ENCODE assay signal across 18 cellular contexts in the genomic region with DNA sequence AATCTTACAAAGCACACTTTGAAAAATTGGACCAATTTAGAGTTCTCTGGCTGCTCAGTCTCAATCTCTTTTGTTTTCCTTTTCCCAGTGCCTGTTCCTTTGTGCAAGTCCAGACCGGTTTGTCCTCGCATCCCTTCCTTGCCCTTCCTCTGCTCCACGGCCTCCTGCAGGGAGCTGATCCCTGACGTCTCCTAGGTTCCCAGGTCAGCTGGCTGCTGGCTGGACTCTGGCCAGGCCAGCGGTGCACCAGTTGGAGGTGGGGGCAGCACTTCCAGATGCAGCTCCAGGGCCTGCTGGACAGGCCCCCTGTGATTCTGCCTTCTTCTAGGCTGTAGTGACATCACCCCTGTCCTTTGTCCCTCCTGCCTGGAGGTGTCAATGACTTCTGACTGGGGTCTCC. TPM values are rescaled to one million over a fixed set of nuclear protein-coding genes. Genes with fewer than 3 reads are reported as not detected.
DNase-seq lines count a peak whose midpoint lies in the region; FAIRE-seq and TF ChIP-seq lines count a peak whose summit lies in the region.
"Had no signal": no experiment of that assay in that cellular context is flagged by ENCODE, and none has a peak within 500 bp of the region (broad histone marks: within the 10 kb centered on the region; RNA-seq: fewer than 3 reads in every experiment).

No MANE protein-coding gene starts in this region.

- no peak overlapping the region for H2BK12ac ChIP-seq in H1 (ENCODE audit: low read depth, low read length)

- TF ChIP-seq POLR2A in H1 (IDR thresholded peaks at IDR 0.05; ENCODE audit: control extremely low read depth in 1 of 2, low read depth in 2 of 2, low read length in 2 of 2): no peak
- TF ChIP-seq POLR2A in transverse colon (IDR thresholded peaks at IDR 0.05): no peak
- TF ChIP-seq POLR2A in tibial nerve (IDR thresholded peaks at IDR 0.05): no peak

- 61% methylated on average over 5 of the region's 5 CpGs; no CpG with 5 or more reads in 1 of the 2 experiments for WGBS in H1 (ENCODE audit: extremely low coverage in 1 of 2, insufficient coverage in 1 of 2, insufficient read length in 1 of 2, insufficient replicate concordance in 2 of 2, low coverage in 1 of 2, low lambda C conversion rate in 2 of 2, missing lambda C conversion rate in 1 of 2), 2 experiments
- 74% methylated on average over 5 of the region's 5 CpGs; no CpG with 5 or more reads in 1 of the 2 donors for WGBS in transverse colon (ENCODE audit: low coverage in 1 of 2), 2 donors
- 30 to 64% methylated on average over 5 of the region's 5 CpGs for WGBS in tibial nerve, 2 donors

- H3K14ac ChIP-seq in H1 (ENCODE audit: insufficient read length): no peak overlapping the region

- H3K4ac ChIP-seq in H1 (replicated peaks; ENCODE audit: insufficient read length, low read depth, low read length): no peak overlapping the region

- H3K4me3 ChIP-seq in H1 (ENCODE audit: extremely low read depth in 1 of 4, insufficient read depth in 2 of 4, low read depth in 3 of 4, low read length in 4 of 4) (no peak overlapping the region), transverse colon (no peak overlapping the region), tibial nerve (no peak overlapping the region)
- H3K4me3 ChIP-seq: lung, spleen, uterus had no signal

- TF ChIP-seq EP300 in H1 (IDR thresholded peaks at IDR 0.05; ENCODE audit: borderline replicate concordance in 1 of 2, low read depth in 2 of 2, low read length in 2 of 2) (no peak), transverse colon (IDR thresholded peaks at IDR 0.05; ENCODE audit: low read depth) (no peak), tibial nerve (IDR thresholded peaks at IDR 0.05) (no peak)

- H2BK120ac ChIP-seq in H1 (replicated peaks; ENCODE audit: low read depth, low read length): no peak overlapping the region

- no peaks in the 10 kb centered on the region for H3K36me3 Mint-ChIP-seq in neural crest cell (ENCODE audit: low read depth)

- H3K9me3 ChIP-seq in H1 (ENCODE audit: insufficient read depth in 2 of 2, low read depth in 1 of 2, low read length in 1 of 2): no peaks in the 10 kb centered on the region
- no peaks in the 10 kb centered on the region for H3K9me3 ChIP-seq in transverse colon
- H3K9me3 ChIP-seq in tibial nerve: no peaks in the 10 kb centered on the region
- H3K9me3 ChIP-seq: neutrophil, spleen, uterus had no signal

- no peak overlapping the region for H3K4me3 Mint-ChIP-seq in neural crest cell
- H3K4me3 Mint-ChIP-seq: activated B cell treated with CpG ODN at 0.5 μM for 24 hours had no signal

- H2AK5ac ChIP-seq in H1 (ENCODE audit: low read depth, low read length): no peak overlapping the region

- no peak overlapping the region for H3K4me2 ChIP-seq in H1 (ENCODE audit: insufficient read depth in 1 of 2, low read depth in 2 of 2, low read length in 2 of 2)

- H3K23ac ChIP-seq in H1 (ENCODE audit: insufficient read length): no peak overlapping the region

- no peaks in the 10 kb centered on the region for H3K9me3 Mint-ChIP-seq in neural crest cell
- H3K9me3 Mint-ChIP-seq: activated B cell treated with CpG ODN at 0.5 μM for 24 hours had no signal

- no peak overlapping the region for H2AFZ ChIP-seq in H1 (ENCODE audit: low read length)

- DNase-seq in H4 (ENCODE audit: low spot score) (peak; percentile 18), NCI-H146 (lab: John Stamatoyannopoulos, UW) (peak; percentile 85), H1 (ENCODE audit: low read depth in 1 of 2, low spot score in 2 of 2) (no peak), neural crest cell (ENCODE audit: low read depth, low spot score) (no peak), transverse colon (no peak), tibial nerve (ENCODE audit: low spot score in 2 of 2) (no peak), NCI-H2029 treated with DMSO at 0.1 percent for 48 hours (lab: John Stamatoyannopoulos, UW) (no peak)
- DNase-seq in stimulated activated naive CD4-positive, alpha-beta T cell (lab: John Stamatoyannopoulos, UW): no peak
- DNase-seq: activated B cell treated with CpG ODN at 0.5 μM for 24 hours; DMS153; effector memory CD4-positive, alpha-beta T cell; foreskin fibroblast; GOT3; spleen; stimulated activated naive CD8-positive, alpha-beta T cell treated with anti-CD3 and anti-CD28 coated beads, Interleukin-15, Interleukin-2, amounts not matched to agents 100 U/mL and 50 U/mL, for 24 hours; uterus had no signal

- H3K79me2 ChIP-seq in H1 (ENCODE audit: control insufficient read depth in 1 of 2, insufficient read depth in 2 of 2, low read length in 2 of 2): no peaks in the 10 kb centered on the region

- H2BK15ac ChIP-seq in H1 (ENCODE audit: low read length): no peak overlapping the region

- no peaks in the 10 kb centered on the region for H3K23me2 ChIP-seq in H1 (ENCODE audit: low read depth, low read length)

- POLR2A ChIA-PET in H1 (lab: Charles Lee; ENCODE audit: partially characterized antibody): no interaction called here

- H4K20me1 ChIP-seq in H1 (replicated peaks in 1 of 2; ENCODE audit: control insufficient read depth in 1 of 2, insufficient read depth in 2 of 2, low read length in 2 of 2): no peaks in the 10 kb centered on the region

- no peaks in the 10 kb centered on the region for H3K79me1 ChIP-seq in H1 (ENCODE audit: low read depth, low read length)

- intact Hi-C loops in transverse colon (cut with DNase I; ENCODE audit: low total_unique reads): no loop called here

- H3K56ac ChIP-seq in H1 (replicated peaks; ENCODE audit: insufficient read length, low read depth, low read length): no peak overlapping the region

- H3K36me3 ChIP-seq in H1 (ENCODE audit: control insufficient read depth in 2 of 4, insufficient read depth in 4 of 4, low read length in 3 of 4): no peaks in the 10 kb centered on the region
- H3K36me3 ChIP-seq in transverse colon: no peaks in the 10 kb centered on the region
- H3K36me3 ChIP-seq in tibial nerve: no peaks in the 10 kb centered on the region
- H3K36me3 ChIP-seq: neutrophil, spleen, uterus had no signal

- peak overlapping the region; percentile 36 for H3K27ac Mint-ChIP-seq in neural crest cell (ENCODE audit: unreplicated experiment)
- H3K27ac Mint-ChIP-seq: activated B cell treated with CpG ODN at 0.5 μM for 24 hours had no signal

- no peak for FAIRE-seq in H1 (lab: Jason Lieb, UNC)

- H3K4me1 Mint-ChIP-seq in neural crest cell: peaks cover 19% of the 10 kb centered on the region
- H3K4me1 Mint-ChIP-seq: activated B cell treated with CpG ODN at 0.5 μM for 24 hours had no signal

- H3K27me3 ChIP-seq in H1 (replicated peaks in 1 of 4; ENCODE audit: control insufficient read depth in 3 of 4, extremely low read depth in 1 of 4, insufficient read depth in 3 of 4, low read length in 3 of 4): no peaks in the 10 kb centered on the region
- H3K27me3 ChIP-seq in transverse colon: no peaks in the 10 kb centered on the region
- H3K27me3 ChIP-seq in tibial nerve: no peaks in the 10 kb centered on the region
- H3K27me3 ChIP-seq: neutrophil, spleen, uterus had no signal

- no peak overlapping the region for H3K9ac ChIP-seq in H1 (replicated peaks in 1 of 4; ENCODE audit: extremely low read depth in 1 of 4, low read depth in 3 of 4, low read length in 3 of 4)

- no peak overlapping the region for H2BK20ac ChIP-seq in H1 (ENCODE audit: low read length)

- H3K4me1 ChIP-seq in H1 (replicated peaks in 1 of 4; ENCODE audit: control insufficient read depth in 3 of 4, insufficient read depth in 4 of 4, low read length in 3 of 4) (peaks cover 0 to 6% (median 0%) of the 10 kb centered on the region in 4 experiments; a peak in 2 of 7 replicates), transverse colon (no peaks in the 10 kb centered on the region), tibial nerve (no peaks in the 10 kb centered on the region)
- H3K4me1 ChIP-seq: spleen, uterus had no signal

- CTCF ChIA-PET in H1 (lab: Charles Lee; ENCODE audit: partially characterized antibody): interaction anchor here (0.5 to 1.2 kb wide), 4 partner anchors 15 to 187 kb away, joined by 3 to 4 read pairs (median 3); no protein-coding TSS in a partner anchor

- in situ Hi-C loops in transverse colon (cut with MboI; ENCODE audit: low pct_ligation_motif_present in 1 of 4, low pct_unique_long_range_greater_than_20kb in 1 of 4, low sequenced_read_pairs in 3 of 4): loop anchor here in 1 of 4 donors (25.0 kb wide), 1 partner anchor 174 kb away; no protein-coding TSS in a partner anchor

- no peak for TF ChIP-seq CTCF in H1 (IDR thresholded peaks at IDR 0.05; ENCODE audit: control extremely low read depth in 1 of 3, insufficient read depth in 1 of 3, low read depth in 1 of 3, low read length in 3 of 3)
- TF ChIP-seq CTCF in neural crest cell (conservative IDR thresholded peaks at IDR 0.05): no peak
- TF ChIP-seq CTCF in transverse colon (IDR thresholded peaks at IDR 0.05): no peak
- TF ChIP-seq CTCF in tibial nerve (IDR thresholded peaks at IDR 0.05): no peak

- no peak overlapping the region for H4K91ac ChIP-seq in H1 (replicated peaks; ENCODE audit: insufficient read length, low read length)

- no peak overlapping the region for H4K8ac ChIP-seq in H1 (ENCODE audit: extremely low read depth, insufficient read depth, low read length)

- no peak for TF ChIP-seq RAD21 in H1 (IDR thresholded peaks at IDR 0.05 in 1 of 2, conservative IDR thresholded peaks at IDR 0.05 in 1 of 2; ENCODE audit: low read depth in 2 of 2, low read length in 2 of 2)

- no peak overlapping the region for H3K18ac ChIP-seq in H1 (ENCODE audit: extremely low read depth, low read length)

- H4K5ac ChIP-seq in H1 (ENCODE audit: insufficient read length, low read depth, low read length): no peak overlapping the region

- H2BK5ac ChIP-seq in H1 (ENCODE audit: low read depth, low read length): no peak overlapping the region

- H3K27ac ChIP-seq in H1 (ENCODE audit: low read depth, low read length) (no peak overlapping the region), transverse colon (no peak overlapping the region), tibial nerve (no peak overlapping the region)
- H3K27ac ChIP-seq: neutrophil, spleen, uterus had no signal

- no peaks in the 10 kb centered on the region for H3K27me3 Mint-ChIP-seq in neural crest cell (ENCODE audit: low read depth)
- H3K27me3 Mint-ChIP-seq: activated B cell treated with CpG ODN at 0.5 μM for 24 hours had no signal

TF ChIP-seq in H1, 55 proteins besides CTCF, POLR2A, EP300 and RAD21 (continues in another document):
- TF ChIP-seq POU5F1 (IDR thresholded peaks at IDR 0.05; ENCODE audit: low read depth, low read length): no peak

RNA-seq across cellular contexts. Expression of gene KPNA3, which starts 44.0 kb away (rescaled TPM):
- total RNA-seq in H4 (2014; rRNA removed; shearing (Covaris generic)): 11.6 and 19.2 TPM in 2 replicates
- 62.3 and 63.2 TPM in 2 replicates for total RNA-seq in H1 (2021; fragmentation: NEBNext Ultra II Directional; extraction: Animal tissue kit (Norgen Biotek cat#: 25700))
- 13.1 and 21.4 TPM in 2 replicates for polyA plus RNA-seq in H1 (2011; rRNA removed)
- 21.6 TPM for polyA plus RNA-seq in H1 (2011; cell fraction: cytosol; rRNA removed)
- 16.4 TPM for polyA plus RNA-seq in H1 (2011; cell fraction: nucleus; rRNA removed)
- polyA plus RNA-seq in H1 (2012, experiment 1 of 2): 19.6 to 38.0 TPM (median 23.4 TPM) in 4 replicates
- polyA plus RNA-seq in H1 (2012, experiment 2 of 2): 2.4 TPM
- 68.1 TPM for polyA plus RNA-seq in H1 (2013, experiment 1 of 2)
- polyA plus RNA-seq in H1 (2013, experiment 2 of 2): 61.0 TPM
- 45.2 and 55.8 TPM in 2 replicates for polyA minus RNA-seq in H1 (2011; rRNA and poly(A)+ RNA removed)
- 22.1 TPM for polyA minus RNA-seq in H1 (2011; cell fraction: cytosol; rRNA and poly(A)+ RNA removed)
- polyA minus RNA-seq in H1 (2011; cell fraction: nucleus; rRNA and poly(A)+ RNA removed): 66.9 TPM
- 51.7 and 53.7 TPM in 2 replicates for total RNA-seq in neural crest cell
- 10 to 100 TPM; 23.1 to 29.2 (median 24.9) TPM for total RNA-seq in transverse colon
- 10 to 100 TPM; 19.8 to 29.9 (median 23.2) TPM for total RNA-seq in tibial nerve

Comparison
In these comparisons a context has a peak if more than half of its experiments do, and no peak if none do; other contexts are left out.
1. DNase-seq: peak in H4 (single experiment) and NCI-H146 (single experiment); none in H1 (0 of 2), neural crest cell (single experiment), transverse colon (single experiment), tibial nerve (0 of 2), stimulated activated naive CD4-positive, alpha-beta T cell (0 of 6) and NCI-H2029 treated with DMSO at 0.1 percent for 48 hours (single experiment).